Comparison of ENCODE assay signal across 1 cellular context in genomic region chr1:93448292-93448982, GRCh38.
A peak's percentile ranks its signal among the peaks of the same experiment; 100 is the strongest.
TF ChIP-seq lines count a peak whose summit lies in the region.

No MANE protein-coding gene starts in this region.

TF ChIP-seq in H1, 55 proteins besides CTCF, POLR2A, EP300 and RAD21:
- TF ChIP-seq CREB1 (IDR thresholded peaks at IDR 0.05), result peak; percentile 25; the same call in 1 of the 2 replicates
- peak; percentile 87 for TF ChIP-seq RBBP5 (IDR thresholded peaks at IDR 0.05; ENCODE audit: borderline replicate concordance, low read depth, low read length)
- peak; percentile 72 for TF ChIP-seq KDM4A (IDR thresholded peaks at IDR 0.05; ENCODE audit: low read depth, low read length, severe bottlenecking)
- TF ChIP-seq POLR2AphosphoS5 (IDR thresholded peaks at IDR 0.05; ENCODE audit: low read depth, low read length), result peak; percentile 1; the same call in 1 of the 2 replicates
- TF ChIP-seq EGR1 (IDR thresholded peaks at IDR 0.05; ENCODE audit: borderline replicate concordance, low read depth, low read length), result no peak
- peak in 1 of 2 experiments; percentile 27; a peak in 1 of 4 replicates for TF ChIP-seq SIN3A (conservative IDR thresholded peaks at IDR 0.05 in 1 of 2, IDR thresholded peaks at IDR 0.05 in 1 of 2; ENCODE audit: low read depth in 1 of 2, low read length in 2 of 2)
- no peak for TF ChIP-seq TCF12 (IDR thresholded peaks at IDR 0.05; ENCODE audit: low read depth, low read length)
- TF ChIP-seq KDM5A (IDR thresholded peaks at IDR 0.05; ENCODE audit: low read length), result no peak
- peak; percentile 50 for TF ChIP-seq PHF8 (conservative IDR thresholded peaks at IDR 0.05; ENCODE audit: low read depth, low read length)
- TF ChIP-seq HDAC6 (IDR thresholded peaks at IDR 0.05; ENCODE audit: low read depth, low read length), result no peak
- peak; percentile 72 for TF ChIP-seq TAF7 (optimal IDR thresholded peaks at IDR 0.05; ENCODE audit: borderline replicate concordance, low read depth, low read length)
- 0 out of 2 replicates have a peak, but pooled peaks have one; percentile 7 for TF ChIP-seq E2F6 (IDR thresholded peaks at IDR 0.05)
- no peak for TF ChIP-seq POU5F1 (IDR thresholded peaks at IDR 0.05; ENCODE audit: low read depth, low read length)
- TF ChIP-seq MAX (IDR thresholded peaks at IDR 0.05), result no peak
- TF ChIP-seq HDAC2 (IDR thresholded peaks at IDR 0.05; ENCODE audit: borderline replicate concordance in 1 of 2, low read depth in 2 of 2, low read length in 2 of 2), result peak in 1 of 2 experiments; percentile 10; a peak in 1 of 4 replicates
- no peak for TF ChIP-seq SP4 (IDR thresholded peaks at IDR 0.05; ENCODE audit: low read length)
- TF ChIP-seq FOSL1 (IDR thresholded peaks at IDR 0.05; ENCODE audit: insufficient read depth, low read depth, low read length), result 0 out of 2 replicates have a peak, but pooled peaks have one; percentile 11
- TF ChIP-seq ASH2L (IDR thresholded peaks at IDR 0.05; ENCODE audit: low read length), result peak; percentile 60
TF ChIP-seq in H1: peak in this region for 11.
